In the genomic region with DNA sequence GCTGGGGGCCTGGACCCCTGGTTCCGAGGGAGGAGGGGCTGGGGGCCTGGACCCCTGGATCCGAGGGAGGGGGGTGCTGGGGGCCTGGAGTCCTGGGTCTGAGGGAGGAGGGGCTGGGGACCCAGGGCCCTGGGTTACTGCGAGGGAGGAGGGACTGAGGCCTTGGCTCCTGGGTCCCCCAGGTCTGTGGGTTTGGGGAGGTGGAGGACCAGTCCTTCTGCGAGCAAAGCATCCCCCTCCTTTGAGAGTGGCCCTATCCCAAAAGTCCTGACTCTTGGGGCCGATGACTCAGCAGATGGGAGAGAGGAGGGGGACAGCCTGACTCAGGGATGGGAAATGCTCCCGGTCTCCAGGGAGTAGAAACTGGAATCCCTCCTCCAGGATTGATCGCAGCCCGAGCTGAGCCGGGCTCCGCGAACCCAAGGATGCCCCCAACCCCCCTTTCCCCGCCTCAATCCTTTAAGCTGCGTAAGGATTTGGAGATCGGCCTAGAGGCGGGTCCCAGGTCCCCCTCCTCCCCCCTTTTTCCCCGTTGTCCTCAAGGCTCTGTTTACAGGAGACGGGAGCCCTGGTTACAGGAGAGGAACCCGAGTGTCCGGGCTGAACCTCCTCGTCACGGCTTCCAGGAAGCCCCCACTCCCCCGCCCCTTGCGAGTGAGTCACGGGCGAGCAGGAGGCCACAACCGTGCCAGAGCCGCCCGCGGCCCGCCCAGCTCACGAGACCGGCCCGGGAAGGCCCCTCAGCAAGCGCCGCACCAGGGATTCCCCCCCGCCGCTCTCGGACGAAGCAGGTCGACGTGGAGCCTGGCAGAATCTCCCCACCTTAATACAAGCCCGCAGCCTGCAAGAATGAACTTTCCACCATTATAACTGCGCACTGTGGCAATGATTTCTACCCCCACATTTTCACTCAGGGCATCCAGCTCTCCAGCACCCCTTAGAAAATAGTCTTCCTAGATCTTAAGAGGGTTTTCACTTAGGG, we compare ENCODE assay signal across 8 cellular contexts. TPM values are rescaled to one million over a fixed set of nuclear protein-coding genes. Genes with fewer than 3 reads are reported as not detected.
DNase-seq lines count a peak whose midpoint lies in the region; ATAC-seq, FAIRE-seq and TF ChIP-seq lines count a peak whose summit lies in the region.

No MANE protein-coding gene starts in this region.

- WGBS in psoas muscle, 3 donors: 1 to 3% (median 2%) methylated on average over 34 to 43 of the region's 43 CpGs

- peaks cover 52% of the 10 kb centered on the region for H3K4me1 Mint-ChIP-seq in T-helper 1 cell treated with Interleukin-12 subunit alpha and Interleukin-12 subunit beta and Interleukin-4 antibody, amounts not matched to agents 30 μg/mL and 1 μg/mL, for 36 hours (ENCODE audit: low read depth)

- H3K4me3 ChIP-seq in KMS-11 (IDR thresholded peaks at IDR 0.05; ENCODE audit: insufficient read depth, low read depth, low read length): no peak overlapping the region
- H3K4me3 ChIP-seq in left ventricle myocardium inferior: peak overlapping the region; percentile 73
- peak overlapping the region; percentile 71 for H3K4me3 ChIP-seq in psoas muscle
- peak overlapping the region; percentile 48 for H3K4me3 ChIP-seq in upper lobe of right lung

- peak; percentile 61 to 69 (median 65) for ATAC-seq in psoas muscle
- peak; percentile 65 for ATAC-seq in upper lobe of right lung

- H3K9me3 ChIP-seq in left ventricle myocardium inferior (replicated peaks) (no peaks in the 10 kb centered on the region), psoas muscle (no peaks in the 10 kb centered on the region), upper lobe of right lung (no peaks in the 10 kb centered on the region)

- H3K9me3 Mint-ChIP-seq in T-helper 1 cell treated with Interleukin-12 subunit alpha and Interleukin-12 subunit beta and Interleukin-4 antibody, amounts not matched to agents 30 μg/mL and 1 μg/mL, for 36 hours: no peaks in the 10 kb centered on the region

- DNase-seq in GM18507 (ENCODE audit: extremely low spot score, insufficient read length, low read depth) (no peak), amniotic epithelial cell (ENCODE audit: low read depth) (peak; percentile 97), left ventricle myocardium inferior (peak; percentile 98), psoas muscle (peak; percentile 100), upper lobe of right lung (peak; percentile 99)

- peaks cover 17% of the 10 kb centered on the region for H3K79me2 ChIP-seq in KMS-11 (ENCODE audit: insufficient read depth, low read depth)

- H3K36me3 Mint-ChIP-seq in T-helper 1 cell treated with Interleukin-12 subunit alpha and Interleukin-12 subunit beta and Interleukin-4 antibody, amounts not matched to agents 30 μg/mL and 1 μg/mL, for 36 hours (ENCODE audit: low read depth): peaks cover 15% of the 10 kb centered on the region

- H3K27me3 Mint-ChIP-seq in T-helper 1 cell treated with Interleukin-12 subunit alpha and Interleukin-12 subunit beta and Interleukin-4 antibody, amounts not matched to agents 30 μg/mL and 1 μg/mL, for 36 hours (ENCODE audit: low read depth): no peaks in the 10 kb centered on the region

- H3K4me2 ChIP-seq in KMS-11: peak overlapping the region; percentile 98

- TF ChIP-seq CTCF in 22Rv1 (IDR thresholded peaks at IDR 0.05) (no peak), KMS-11 (conservative IDR thresholded peaks at IDR 0.05; ENCODE audit: low read depth, low read length) (no peak), left ventricle myocardium inferior (IDR thresholded peaks at IDR 0.05; ENCODE audit: borderline replicate concordance) (no peak), psoas muscle (IDR thresholded peaks at IDR 0.05) (no peak), upper lobe of right lung (IDR thresholded peaks at IDR 0.05) (no peak)

- peak overlapping the region; percentile 65; the same call in 1 of the 2 replicates for H2AFZ ChIP-seq in KMS-11 (ENCODE audit: low read depth)

- peak; percentile 69 for FAIRE-seq in GM18507 (lab: Jason Lieb, UNC)

- H4K20me1 ChIP-seq in KMS-11 (ENCODE audit: insufficient read depth): no peaks in the 10 kb centered on the region

- H3K27ac ChIP-seq in 22Rv1: peak overlapping the region; percentile 81
- H3K27ac ChIP-seq in KMS-11: peak overlapping the region; percentile 95
- peak overlapping the region; percentile 99 for H3K27ac ChIP-seq in left ventricle myocardium inferior (replicated peaks)
- H3K27ac ChIP-seq in psoas muscle: peak overlapping the region; percentile 96
- H3K27ac ChIP-seq in upper lobe of right lung: peak overlapping the region; percentile 99

- H3K27me3 ChIP-seq in KMS-11 (ENCODE audit: insufficient read depth, low read depth): no peaks in the 10 kb centered on the region
- H3K27me3 ChIP-seq in left ventricle myocardium inferior (ENCODE audit: low read depth): no peaks in the 10 kb centered on the region
- H3K27me3 ChIP-seq in psoas muscle (ENCODE audit: insufficient read depth in 3 of 3, low read length in 2 of 3): no peaks in the 10 kb centered on the region
- H3K27me3 ChIP-seq in upper lobe of right lung: no peaks in the 10 kb centered on the region

- peak overlapping the region; percentile 87 for H3K27ac Mint-ChIP-seq in T-helper 1 cell treated with Interleukin-12 subunit alpha and Interleukin-12 subunit beta and Interleukin-4 antibody, amounts not matched to agents 30 μg/mL and 1 μg/mL, for 36 hours

- H3K4me1 ChIP-seq in KMS-11 (ENCODE audit: low read depth, poor library complexity, severe bottlenecking) (peaks cover 66% of the 10 kb centered on the region), left ventricle myocardium inferior (peaks cover 73% of the 10 kb centered on the region), psoas muscle (peaks cover 23% of the 10 kb centered on the region), upper lobe of right lung (peaks cover 45% of the 10 kb centered on the region)

- H3K36me3 ChIP-seq in KMS-11 (ENCODE audit: insufficient read depth) (no peaks in the 10 kb centered on the region), left ventricle myocardium inferior (peaks cover 12% of the 10 kb centered on the region), psoas muscle (ENCODE audit: insufficient read depth in 1 of 2, low read depth in 1 of 2) (peaks cover 0 to 14% of the 10 kb centered on the region in 2 donors), upper lobe of right lung (peaks cover 12% of the 10 kb centered on the region)

- H3K4me3 Mint-ChIP-seq in T-helper 1 cell treated with Interleukin-12 subunit alpha and Interleukin-12 subunit beta and Interleukin-4 antibody, amounts not matched to agents 30 μg/mL and 1 μg/mL, for 36 hours: peak overlapping the region; percentile 77

- intact Hi-C loops in left ventricle myocardium inferior (cut with micrococcal nuclease) (no loop called here), psoas muscle (cut with DNase I) (no loop called here), upper lobe of right lung (cut with DNase I) (no loop called here)

- H3K9ac ChIP-seq in KMS-11: peak overlapping the region; percentile 91

RNA-seq across cellular contexts. Expression of a gene that starts 3.0 kb away (rescaled TPM):
- total RNA-seq in left ventricle myocardium inferior (34.8 TPM), psoas muscle (100 to 1,000 TPM in 3 of 4 donors, 10 to 100 TPM in 1; 32.1 to 391 (median 184) TPM), upper lobe of right lung (224 TPM)
- polyA plus RNA-seq in psoas muscle: 100 to 1,000 TPM in 1 of 3 donors, 10 to 100 TPM in 2; 80.8 to 178 (median 83.3) TPM

RNA-seq across cellular contexts. Expression of a gene that starts 8.8 kb away (rescaled TPM):
- total RNA-seq in left ventricle myocardium inferior (14.1 TPM), psoas muscle (1 to 10 TPM; 6.8 to 8.0 (median 7.4) TPM), upper lobe of right lung (32.4 TPM)
- 1 to 10 TPM; 2.4 to 3.0 (median 2.7) TPM for polyA plus RNA-seq in psoas muscle

RNA-seq across cellular contexts. Expression of a gene that starts 12.4 kb away (rescaled TPM):
- total RNA-seq in left ventricle myocardium inferior: 25.7 TPM
- 10 to 100 TPM; 25.0 to 33.6 (median 30.2) TPM for total RNA-seq in psoas muscle
- polyA plus RNA-seq in psoas muscle: 10 to 100 TPM; 25.0 to 51.7 (median 26.9) TPM
- 28.8 TPM for total RNA-seq in upper lobe of right lung

RNA-seq across cellular contexts. Expression of a gene that starts 12.7 kb away (rescaled TPM):
- total RNA-seq in left ventricle myocardium inferior: 33.2 TPM
- 10 to 100 TPM; 33.7 to 38.0 (median 34.6) TPM for total RNA-seq in psoas muscle
- 10 to 100 TPM; 34.1 to 58.0 (median 37.6) TPM for polyA plus RNA-seq in psoas muscle
- total RNA-seq in upper lobe of right lung: 33.3 TPM

RNA-seq across cellular contexts. Expression of a gene that starts 32.1 kb away (rescaled TPM):
- 1,107 TPM for total RNA-seq in left ventricle myocardium inferior
- 1,000 to 10,000 TPM; 1,186 to 1,958 (median 1,553) TPM for total RNA-seq in psoas muscle
- polyA plus RNA-seq in psoas muscle: 1,000 to 10,000 TPM; 2,324 to 3,255 (median 2,994) TPM
- 1,446 TPM for total RNA-seq in upper lobe of right lung
